In the genomic region with DNA sequence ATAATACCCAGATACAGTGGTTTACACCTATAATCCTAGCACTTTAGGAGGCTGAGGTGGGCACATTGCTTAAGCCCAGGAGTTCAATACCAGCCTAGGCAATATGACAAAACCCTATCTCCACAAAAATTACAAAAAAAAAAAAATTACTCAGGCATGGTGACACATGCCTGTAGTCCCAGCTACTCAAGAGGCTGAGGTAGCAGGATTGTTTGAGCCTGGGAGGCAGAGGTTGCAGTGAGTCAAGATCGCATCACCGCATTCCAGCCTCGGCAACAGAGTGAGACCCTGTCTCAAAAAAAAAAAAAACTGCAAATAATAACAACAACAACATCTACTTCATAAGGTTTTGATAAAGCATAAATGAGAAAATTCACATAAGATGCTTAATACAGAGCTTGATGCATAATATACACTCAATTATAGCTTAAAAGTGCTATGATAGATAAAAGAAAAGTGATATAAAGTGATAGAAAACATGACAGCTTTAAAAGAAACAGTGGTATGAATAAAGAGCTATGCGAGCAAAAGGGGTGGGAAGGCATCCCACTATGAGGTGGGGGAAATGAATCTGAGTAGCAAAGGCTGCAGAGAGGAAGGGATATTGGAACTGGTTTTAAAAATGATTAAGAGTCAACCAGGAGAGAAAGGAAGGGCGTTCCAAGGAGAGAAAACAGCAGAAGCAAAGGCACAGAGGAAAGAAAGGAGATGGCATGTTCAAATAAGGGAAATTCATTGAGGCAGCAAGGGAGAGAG, we compare ENCODE assay signal across 20 cellular contexts.
DNase-seq lines count a peak whose midpoint lies in the region; ATAC-seq and TF ChIP-seq lines count a peak whose summit lies in the region.
"Had no signal": no experiment of that assay in that cellular context is flagged by ENCODE, and none has a peak within 500 bp of the region (broad histone marks: within the 10 kb centered on the region; RNA-seq: fewer than 3 reads in every experiment).

No MANE protein-coding gene starts in this region.

- H3K4me1 ChIP-seq in gastrocnemius medialis: no peaks in the 10 kb centered on the region
- H3K4me1 ChIP-seq: adrenal gland, esophagus muscularis mucosa, stomach, uterus had no signal

- no peaks in the 10 kb centered on the region for H3K27me3 ChIP-seq in MG63
- H3K27me3 ChIP-seq in brain microvascular endothelial cell (replicated peaks): no peaks in the 10 kb centered on the region
- no peaks in the 10 kb centered on the region for H3K27me3 ChIP-seq in gastrocnemius medialis
- H3K27me3 ChIP-seq: adrenal gland, esophagus muscularis mucosa, stomach, uterus had no signal

- in situ Hi-C loops in Caki2 (cut with HindIII; ENCODE audit: low pct_unique_long_range_greater_than_20kb, low sequenced_read_pairs): no loop called here
- in situ Hi-C loops in brain microvascular endothelial cell (cut with HindIII; ENCODE audit: low pct_ligation_motif_present, low sequenced_read_pairs): loop anchor here (25.0 kb wide), 1 partner anchor 198 kb away; a partner anchor contains a TSS
- in situ Hi-C loops in gastrocnemius medialis (cut with MboI; ENCODE audit: low sequenced_read_pairs in 4 of 4): no loop called here

- TF ChIP-seq CTCF in brain microvascular endothelial cell (IDR thresholded peaks at IDR 0.05; ENCODE audit: low read depth, low read length, missing control alignments) (no peak), gastrocnemius medialis (IDR thresholded peaks at IDR 0.05 in 4 of 5, conservative IDR thresholded peaks at IDR 0.05 in 1 of 5) (no peak)

- H3K27ac ChIP-seq in brain microvascular endothelial cell (peak overlapping the region; percentile 57), gastrocnemius medialis (no peak overlapping the region)
- H3K27ac ChIP-seq: adrenal gland, esophagus muscularis mucosa, stomach, uterus had no signal

- peak; percentile 29 for DNase-seq in Caki2 (ENCODE audit: low read depth)
- DNase-seq in MG63: peak; percentile 81
- peak; percentile 88 for DNase-seq in brain microvascular endothelial cell
- DNase-seq in kidney tubule cell (ENCODE audit: low spot score): peak; percentile 92
- DNase-seq in NCI-H1105 treated with DMSO at 0.1 percent for 48 hours (lab: John Stamatoyannopoulos, UW): no peak
- DNase-seq in gastrocnemius medialis: no peak
- DNase-seq: activated T-cell treated with anti-CD3 and anti-CD28 coated beads, Interleukin-2, amount 50 U/mL, for 48 hours; adrenal gland; Calu3; cortex of kidney; KG1; left ventricle myocardium superior; naive thymus-derived CD4-positive, alpha-beta T cell; NCI-H146; NCI-H446; stomach; uterus had no signal

- TF ChIP-seq POLR2A in gastrocnemius medialis (IDR thresholded peaks at IDR 0.05): no peak

- no peak for ATAC-seq in HG03432 (IDR thresholded peaks at IDR 0.05; ENCODE audit: unreplicated experiment)
- ATAC-seq in HG02678 (IDR thresholded peaks at IDR 0.05; ENCODE audit: unreplicated experiment): no peak
- ATAC-seq in gastrocnemius medialis: no peak
- ATAC-seq: left ventricle myocardium superior; naive thymus-derived CD4-positive, alpha-beta T cell had no signal

- H3K9me3 ChIP-seq in MG63: no peaks in the 10 kb centered on the region
- no peaks in the 10 kb centered on the region for H3K9me3 ChIP-seq in gastrocnemius medialis
- H3K9me3 ChIP-seq: adrenal gland, esophagus muscularis mucosa, uterus had no signal

- no peaks in the 10 kb centered on the region for H3K36me3 ChIP-seq in MG63
- no peaks in the 10 kb centered on the region for H3K36me3 ChIP-seq in brain microvascular endothelial cell (replicated peaks)
- no peaks in the 10 kb centered on the region for H3K36me3 ChIP-seq in gastrocnemius medialis
- H3K36me3 ChIP-seq: adrenal gland, esophagus muscularis mucosa, stomach, uterus had no signal

- H3K4me3 ChIP-seq in MG63: no peak overlapping the region
- H3K4me3 ChIP-seq in brain microvascular endothelial cell (ENCODE audit: low read depth, low read length): no peak overlapping the region
- H3K4me3 ChIP-seq in gastrocnemius medialis: no peak overlapping the region
- H3K4me3 ChIP-seq: adrenal gland, esophagus muscularis mucosa, stomach, uterus had no signal

- intact Hi-C loops in gastrocnemius medialis (cut with DNase I; ENCODE audit: low total_unique reads): no loop called here

Comparison
In these comparisons a context has a peak if more than half of its experiments do, and no peak if none do; other contexts are left out.
1. DNase-seq: peak in Caki2 (single experiment), MG63 (single experiment), brain microvascular endothelial cell (single experiment) and kidney tubule cell (single experiment); none in NCI-H1105 treated with DMSO at 0.1 percent for 48 hours (single experiment) and gastrocnemius medialis (0 of 2).